11 cellular contexts compared by ENCODE assay signal in genomic region chr17:39688945-39689344, GRCh38. TPM values are rescaled to one million over a fixed set of nuclear protein-coding genes. Genes with fewer than 3 reads are reported as not detected.
A peak's percentile ranks its signal among the peaks of the same experiment; 100 is the strongest.
DNase-seq lines count a peak whose midpoint lies in the region; ATAC-seq and TF ChIP-seq lines count a peak whose summit lies in the region.
"Had no signal": no experiment of that assay in that cellular context is flagged by ENCODE, and none has a peak within 500 bp of the region (broad histone marks: within the 10 kb centered on the region; RNA-seq: fewer than 3 reads in every experiment).

No MANE protein-coding gene starts in this region.

- H3K36me3 ChIP-seq in SJSA1 (no peaks in the 10 kb centered on the region), psoas muscle (ENCODE audit: insufficient read depth in 1 of 2, low read depth in 1 of 2) (peaks cover 0 to 26% of the 10 kb centered on the region in 2 donors)

- intact Hi-C loops in psoas muscle (cut with DNase I) = loop anchor here in 1 of 2 donors (5.0 kb wide), 1 partner anchor 38 kb away; no protein-coding TSS in a partner anchor

- peak overlapping the region; percentile 46 for H3K4me3 ChIP-seq in SJSA1
- H3K4me3 ChIP-seq in fibroblast of mammary gland (ENCODE audit: control insufficient read depth, low read depth, low read length) = peak overlapping the region; percentile 69
- peak overlapping the region; percentile 90 for H3K4me3 ChIP-seq in psoas muscle

- H3K27ac ChIP-seq in SJSA1 (no peak overlapping the region), psoas muscle (peak overlapping the region; percentile 96)

- ATAC-seq in psoas muscle = no peak

- DNase-seq in NCI-H1417 (lab: John Stamatoyannopoulos, UW) (peak in 2 of 3 experiments; percentile 36 to 55), NCI-H1417 treated with DMSO at 0.1 percent for 48 hours (lab: John Stamatoyannopoulos, UW) (no peak), SJSA1 (ENCODE audit: low read depth in 1 of 2, low spot score in 2 of 2) (no peak), fibroblast of mammary gland (ENCODE audit: low read depth) (no peak), psoas muscle (peak in 1 of 2 donors; percentile 8), NCI-H748 (lab: John Stamatoyannopoulos, UW; ENCODE audit: unreplicated experiment) (no peak), NCI-H187 treated with DMSO at 0.1 percent for 48 hours (lab: John Stamatoyannopoulos, UW) (no peak), mucosa of gallbladder (ENCODE audit: low spot score) (no peak)
- DNase-seq: KG1 had no signal

- H3K4me1 ChIP-seq in SJSA1 (replicated peaks) = peaks cover 9% of the 10 kb centered on the region; the same call in 1 of the 2 replicates
- H3K4me1 ChIP-seq in psoas muscle = peaks cover 18% of the 10 kb centered on the region

- TF ChIP-seq CTCF in fibroblast of mammary gland (conservative IDR thresholded peaks at IDR 0.05; ENCODE audit: control insufficient read depth, insufficient read depth, low read depth, low read length) (no peak), psoas muscle (IDR thresholded peaks at IDR 0.05) (no peak)

- H3K27me3 ChIP-seq in SJSA1 (replicated peaks) (no peaks in the 10 kb centered on the region), psoas muscle (ENCODE audit: insufficient read depth in 3 of 3, low read length in 2 of 3) (no peaks in the 10 kb centered on the region)

- H3K9me3 ChIP-seq in SJSA1 (replicated peaks) (no peaks in the 10 kb centered on the region), psoas muscle (no peaks in the 10 kb centered on the region)

- WGBS in psoas muscle, 3 donors = 37 to 51% (median 41%) methylated on average over 3 of the region's 3 CpGs

RNA-seq across cellular contexts. Expression of gene PGAP3, which starts 1.1 kb away (rescaled TPM):
- 8.4 and 10.1 TPM in 2 replicates for total RNA-seq in SJSA1 (2014; rRNA removed; shearing (Covaris generic))
- 1 to 10 TPM; 4.5 to 7.9 (median 6.7) TPM for total RNA-seq in psoas muscle
- polyA plus RNA-seq in psoas muscle = 1 to 10 TPM; 1.4 to 4.2 (median 3.3) TPM
- total RNA-seq in mucosa of gallbladder = 54.2 TPM

RNA-seq across cellular contexts. Expression of gene ERBB2, which starts 10.9 kb away (rescaled TPM):
- total RNA-seq in SJSA1 (2014; rRNA removed; shearing (Covaris generic)) = 16.7 and 26.8 TPM in 2 replicates
- total RNA-seq in psoas muscle (10 to 100 TPM; 20.4 to 24.9 (median 21.1) TPM), mucosa of gallbladder (202 TPM)
- polyA plus RNA-seq in psoas muscle = 10 to 100 TPM in 1 of 3 donors, 1 to 10 TPM in 2; 4.0 to 11.1 (median 9.2) TPM

RNA-seq across cellular contexts. Expression of gene PNMT, which starts 20.7 kb away (rescaled TPM):
- total RNA-seq in SJSA1 (2014; rRNA removed; shearing (Covaris generic)) = not detected in 2 replicates
- 10 to 100 TPM in 2 of 4 donors, 1 to 10 TPM in 2; 5.9 to 15.3 (median 11.8) TPM for total RNA-seq in psoas muscle
- 10 to 100 TPM in 1 of 3 donors, 1 to 10 TPM in 2; 6.0 to 13.0 (median 6.8) TPM for polyA plus RNA-seq in psoas muscle
- total RNA-seq in mucosa of gallbladder = 1.8 TPM
- total RNA-seq: A172; T-helper 2 cell treated with Interferon-gamma antibody and Interleukin-4, amounts not matched to agents 100 ng/mL and 5 ng/mL, for 36 hours had no signal

RNA-seq across cellular contexts. Expression of gene TCAP, which starts 23.8 kb away (rescaled TPM):
- 0.11 TPM in 1 of 2 replicates, not detected in the other for total RNA-seq in SJSA1 (2014; rRNA removed; shearing (Covaris generic))
- 1,000 to 10,000 TPM; 3,389 to 5,818 (median 3,842) TPM for total RNA-seq in psoas muscle
- polyA plus RNA-seq in psoas muscle = 1,000 to 10,000 TPM; 2,116 to 7,047 (median 2,671) TPM
- total RNA-seq in mucosa of gallbladder = 2.0 TPM

RNA-seq across cellular contexts. Expression of gene MIEN1, which starts 41.4 kb away (rescaled TPM):
- total RNA-seq in SJSA1 (2014; rRNA removed; shearing (Covaris generic)) = 53.3 and 99.4 TPM in 2 replicates
- 10 to 100 TPM; 28.2 to 44.3 (median 36.2) TPM for total RNA-seq in psoas muscle
- polyA plus RNA-seq in psoas muscle = 10 to 100 TPM; 42.6 to 83.9 (median 63.5) TPM
- 66.1 TPM for total RNA-seq in mucosa of gallbladder

Comparison
In these comparisons a context has a peak if more than half of its experiments do, and no peak if none do; other contexts are left out.
1. DNase-seq: peak in NCI-H1417 (2 of 3); none in NCI-H1417 treated with DMSO at 0.1 percent for 48 hours (single experiment), SJSA1 (0 of 2), fibroblast of mammary gland (single experiment), NCI-H748 (single experiment), NCI-H187 treated with DMSO at 0.1 percent for 48 hours (single experiment) and mucosa of gallbladder (single experiment).
2. Peak in every context shown above with its lines, with median percentiles within 50 percentile points of each other: H3K4me3 ChIP-seq.